Comparison of ENCODE assay signal across 8 cellular contexts in genomic region chr10:21278491-21279216, GRCh38.
DNase-seq lines count a peak whose midpoint lies in the region; ATAC-seq, FAIRE-seq and TF ChIP-seq lines count a peak whose summit lies in the region.

No MANE protein-coding gene starts in this region.

- no peak overlapping the region for H3K27ac ChIP-seq in endothelial cell of umbilical vein (ENCODE audit: insufficient read depth, low read depth, low read length)

- no peak for TF ChIP-seq POLR2A in endothelial cell of umbilical vein (IDR thresholded peaks at IDR 0.05; ENCODE audit: low read depth, low read length)

- intact Hi-C loops in endothelial cell of umbilical vein (cut with micrococcal nuclease): loop anchor here (1.0 to 2.0 kb wide), 11 partner anchors 14 to 676 kb away; partner anchors contain the start of gene MLLT10

- TF ChIP-seq CTCF in endothelial cell of umbilical vein (IDR thresholded peaks at IDR 0.05; ENCODE audit: extremely low read depth in 1 of 2, insufficient read depth in 1 of 2, low read depth in 1 of 2, low read length in 2 of 2): peak; percentile 73 to 77

- peak; percentile 84 for DNase-seq in CD1c-positive myeloid dendritic cell (ENCODE audit: extremely low spot score)
- DNase-seq in NCI-H748 treated with DMSO at 0.1 percent for 48 hours (lab: John Stamatoyannopoulos, UW): peak; percentile 66
- peak; percentile 6 to 29 for DNase-seq in activated CD8-positive, alpha-beta memory T cell treated with anti-CD3 and anti-CD28 coated beads for 1 hour (ENCODE audit: extremely low read depth in 1 of 2, low read depth in 1 of 2)
- DNase-seq in endothelial cell of umbilical vein (ENCODE audit: low read depth, low spot score): peak; percentile 90
- peak; percentile 91 for DNase-seq in mucosa of gallbladder (ENCODE audit: low spot score)
- DNase-seq in stimulated activated CD8-positive, alpha-beta memory T cell treated with anti-CD3 and anti-CD28 coated beads, Interleukin-7, amount 100 ng/mL, for 48 hours (ENCODE audit: extremely low read depth in 1 of 2, low read depth in 1 of 2): peak; percentile 25 to 70

- no peak overlapping the region for H3K4me3 ChIP-seq in endothelial cell of umbilical vein (replicated peaks in 1 of 3; ENCODE audit: insufficient read depth in 1 of 3, low read depth in 1 of 3, low read length in 3 of 3)

- POLR2A ChIA-PET in endothelial cell of umbilical vein (lab: Charles Lee): interaction anchor here (1.1 kb wide), 1 partner anchor 217 kb away, joined by 3 read pairs; no protein-coding TSS in a partner anchor

- BruUV-seq in endothelial cell of umbilical vein (replicated peaks; lab: Mats Ljungman, UMichigan): no TSS peak

- dilution Hi-C loops in endothelial cell of umbilical vein (cut with MboI; ENCODE audit: extremely low pct_ligation_motif_present, low sequenced_read_pairs): no loop called here

- peak; percentile 63 for FAIRE-seq in endothelial cell of umbilical vein (lab: Jason Lieb, UNC)

- H3K9ac ChIP-seq in endothelial cell of umbilical vein (replicated peaks; ENCODE audit: extremely low read depth, insufficient read depth, low read length): no peak overlapping the region

- H3K9me1 ChIP-seq in endothelial cell of umbilical vein (replicated peaks; ENCODE audit: control insufficient read depth, extremely low read depth, insufficient read depth, low read length): no peaks in the 10 kb centered on the region

- ATAC-seq in GM19035 (IDR thresholded peaks at IDR 0.05; ENCODE audit: unreplicated experiment): peak; percentile 81
- peak; percentile 81 for ATAC-seq in HG03342 (IDR thresholded peaks at IDR 0.05; ENCODE audit: unreplicated experiment)

- no peaks in the 10 kb centered on the region for H4K20me1 ChIP-seq in endothelial cell of umbilical vein (replicated peaks; ENCODE audit: control insufficient read depth, extremely low read depth, insufficient read depth, low read length)

- H3K79me2 ChIP-seq in endothelial cell of umbilical vein (ENCODE audit: control insufficient read depth, insufficient read depth, low read length): no peaks in the 10 kb centered on the region

- H3K4me1 ChIP-seq in endothelial cell of umbilical vein (ENCODE audit: control insufficient read depth, extremely low read depth, insufficient read depth, low read length): peaks cover 2% of the 10 kb centered on the region

- H3K9me3 ChIP-seq in endothelial cell of umbilical vein (replicated peaks; ENCODE audit: control insufficient read depth, insufficient read depth, low read length): no peaks in the 10 kb centered on the region

- peak overlapping the region; percentile 61 for H2AFZ ChIP-seq in endothelial cell of umbilical vein (ENCODE audit: low read depth, low read length)

- H3K36me3 ChIP-seq in endothelial cell of umbilical vein (ENCODE audit: control insufficient read depth in 2 of 2, extremely low read depth in 1 of 2, insufficient read depth in 2 of 2, low read length in 2 of 2): no peaks in the 10 kb centered on the region

- CTCF ChIA-PET in endothelial cell of umbilical vein (lab: Charles Lee): interaction anchor here (0.6 to 6.0 kb wide), 57 partner anchors 9 to 1710 kb away, joined by 3 to 125 read pairs (median 4); partner anchors contain the start of gene SKIDA1

- H3K4me2 ChIP-seq in endothelial cell of umbilical vein (ENCODE audit: insufficient read depth, low read length): no peak overlapping the region

- no peaks in the 10 kb centered on the region for H3K27me3 ChIP-seq in endothelial cell of umbilical vein (ENCODE audit: control insufficient read depth in 2 of 2, insufficient read depth in 2 of 2, low read length in 2 of 2)

TF ChIP-seq in endothelial cell of umbilical vein, 7 proteins besides CTCF, POLR2A, EP300 and RAD21:
- TF ChIP-seq FOS (IDR thresholded peaks at IDR 0.05; ENCODE audit: borderline replicate concordance, insufficient read depth, low read length): no peak
- no peak for TF ChIP-seq POLR2AphosphoS5 (IDR thresholded peaks at IDR 0.05; ENCODE audit: insufficient read depth, low read depth, low read length)
- TF ChIP-seq MAX (IDR thresholded peaks at IDR 0.05; ENCODE audit: insufficient read depth, insufficient read length): no peak
- no peak for TF ChIP-seq JUN (IDR thresholded peaks at IDR 0.05; ENCODE audit: borderline replicate concordance, insufficient read depth, insufficient read length, low read depth)
- no peak for TF ChIP-seq MYC (IDR thresholded peaks at IDR 0.05; ENCODE audit: low read depth, low read length)
- TF ChIP-seq EZH2 (IDR thresholded peaks at IDR 0.05; ENCODE audit: borderline replicate concordance, low read depth, low read length, severe bottlenecking): no peak
- no peak for TF ChIP-seq GATA2 (IDR thresholded peaks at IDR 0.05; ENCODE audit: insufficient read depth, insufficient read length, low read depth, low read length)

Comparison
In these comparisons a context has a peak if more than half of its experiments do, and no peak if none do; other contexts are left out.
1. DNase-seq: peak in every context shown above with its lines; median percentile 91 in mucosa of gallbladder; 90 in endothelial cell of umbilical vein; 84 in CD1c-positive myeloid dendritic cell; 66 in NCI-H748 treated with DMSO at 0.1 percent for 48 hours; 48 in stimulated activated CD8-positive, alpha-beta memory T cell treated with anti-CD3 and anti-CD28 coated beads, Interleukin-7, amount 100 ng/mL, for 48 hours; 18 in activated CD8-positive, alpha-beta memory T cell treated with anti-CD3 and anti-CD28 coated beads for 1 hour.